Comparison of ENCODE assay signal across 28 cellular contexts in genomic region chr10:16011548-16011947, GRCh38.
DNase-seq lines count a peak whose midpoint lies in the region; ATAC-seq and TF ChIP-seq lines count a peak whose summit lies in the region.
"Had no signal": no experiment of that assay in that cellular context is flagged by ENCODE, and none has a peak within 500 bp of the region (broad histone marks: within the 10 kb centered on the region; RNA-seq: fewer than 3 reads in every experiment).

No MANE protein-coding gene starts in this region.

- H3K4me3 ChIP-seq in DND-41 (ENCODE audit: low read depth in 1 of 2, low read length in 2 of 2) = no peak overlapping the region
- no peak overlapping the region for H3K4me3 ChIP-seq in KMS-11 (IDR thresholded peaks at IDR 0.05; ENCODE audit: insufficient read depth, low read depth, low read length)
- no peak overlapping the region for H3K4me3 ChIP-seq in epithelial cell of esophagus (ENCODE audit: low read length)
- H3K4me3 ChIP-seq: BLaER1, HAP-1, SK-N-MC had no signal

- H2AFZ ChIP-seq in DND-41 (ENCODE audit: low read depth, low read length) (no peak overlapping the region), KMS-11 (ENCODE audit: low read depth) (no peak overlapping the region)

- no peak overlapping the region for H3K9ac ChIP-seq in DND-41 (ENCODE audit: low read depth, low read length)
- no peak overlapping the region for H3K9ac ChIP-seq in KMS-11
- H3K9ac ChIP-seq: BLaER1 had no signal

- H3K4me1 ChIP-seq in DND-41 (ENCODE audit: insufficient read depth, low read length) (peaks cover 36% of the 10 kb centered on the region), KMS-11 (ENCODE audit: low read depth, poor library complexity, severe bottlenecking) (peaks cover 16% of the 10 kb centered on the region)
- H3K4me1 ChIP-seq: Caco-2, HAP-1 had no signal

- H3K36me3 ChIP-seq in DND-41 (ENCODE audit: insufficient read depth, low read length) = no peaks in the 10 kb centered on the region
- no peaks in the 10 kb centered on the region for H3K36me3 ChIP-seq in KMS-11 (ENCODE audit: insufficient read depth)
- H3K36me3 ChIP-seq: BLaER1, HAP-1 had no signal

- no peak overlapping the region for H3K4me3 Mint-ChIP-seq in CD14-positive monocyte
- no peak overlapping the region for H3K4me3 Mint-ChIP-seq in CD4-positive, alpha-beta T cell
- H3K4me3 Mint-ChIP-seq: CD8-positive, alpha-beta T cell; HFFc6; IgD-negative memory B cell had no signal

- TF ChIP-seq CTCF in DND-41 (IDR thresholded peaks at IDR 0.05; ENCODE audit: borderline replicate concordance, extremely low read depth, low read length, poor library complexity, severe bottlenecking) = no peak
- TF ChIP-seq CTCF in KMS-11 (conservative IDR thresholded peaks at IDR 0.05; ENCODE audit: low read depth, low read length) = no peak
- TF ChIP-seq CTCF in epithelial cell of esophagus (IDR thresholded peaks at IDR 0.05; ENCODE audit: insufficient read depth, low read depth, low read length, missing control alignments) = no peak
- TF ChIP-seq CTCF in CD14-positive monocyte (IDR thresholded peaks at IDR 0.05) = no peak
- no peak for TF ChIP-seq CTCF in CD4-positive, alpha-beta T cell (IDR thresholded peaks at IDR 0.05)

- H3K27me3 ChIP-seq in DND-41 (ENCODE audit: insufficient read depth, low read length, poor library complexity) (no peaks in the 10 kb centered on the region), KMS-11 (ENCODE audit: insufficient read depth, low read depth) (no peaks in the 10 kb centered on the region)
- H3K27me3 ChIP-seq in CD4-positive, alpha-beta T cell (ENCODE audit: control insufficient read depth, insufficient read depth, low read length) = no peaks in the 10 kb centered on the region
- H3K27me3 ChIP-seq: BLaER1 had no signal

- H3K4me2 ChIP-seq in DND-41 (ENCODE audit: insufficient read depth, low read length) = 0 out of 2 replicates have a peak overlapping the region, but pooled peaks have one; percentile 1
- H3K4me2 ChIP-seq in KMS-11 = peak overlapping the region; percentile 30
- H3K4me2 ChIP-seq: BLaER1 had no signal

- POLR2A ChIA-PET in CD4-positive, alpha-beta T cell (lab: Charles Lee) = no interaction called here

- H3K27ac ChIP-seq in DND-41 (ENCODE audit: low read length) (no peak overlapping the region; the same call in 1 of the 2 replicates), KMS-11 (no peak overlapping the region)
- H3K27ac ChIP-seq in CD4-positive, alpha-beta T cell (ENCODE audit: low read depth, low read length) = no peak overlapping the region
- H3K27ac ChIP-seq: BLaER1, HL-60, SK-N-MC had no signal

- H3K9me3 ChIP-seq in DND-41 (ENCODE audit: insufficient read depth, low read length, severe bottlenecking) = no peaks in the 10 kb centered on the region
- H3K9me3 ChIP-seq in CD4-positive, alpha-beta T cell (ENCODE audit: control insufficient read depth, low read length) = no peaks in the 10 kb centered on the region
- H3K9me3 ChIP-seq: BLaER1, Caco-2, HAP-1 had no signal

- CTCF ChIA-PET in CD4-positive, alpha-beta T cell (lab: Charles Lee) = no interaction called here

- ATAC-seq in DND-41 (ENCODE audit: insufficient read depth, low read depth) = peak; percentile 87
- no peak for ATAC-seq in CD4-positive, alpha-beta T cell (ENCODE audit: poor library complexity)
- ATAC-seq: CD8-positive, alpha-beta T cell; Panc1 had no signal

- intact Hi-C loops in CD14-positive monocyte (cut with micrococcal nuclease) = no loop called here
- intact Hi-C loops in CD4-positive, alpha-beta T cell (cut with DNase I, micrococcal nuclease) = no loop called here

- H3K27ac Mint-ChIP-seq in CD14-positive monocyte = no peak overlapping the region
- H3K27ac Mint-ChIP-seq in CD4-positive, alpha-beta T cell = no peak overlapping the region
- H3K27ac Mint-ChIP-seq: CD8-positive, alpha-beta T cell; HFFc6 had no signal

- no peaks in the 10 kb centered on the region for H3K36me3 Mint-ChIP-seq in CD14-positive monocyte
- no peaks in the 10 kb centered on the region for H3K36me3 Mint-ChIP-seq in CD4-positive, alpha-beta T cell (ENCODE audit: low read depth)
- H3K36me3 Mint-ChIP-seq: CD8-positive, alpha-beta T cell; IgD-negative memory B cell had no signal

- no peaks in the 10 kb centered on the region for H3K27me3 Mint-ChIP-seq in CD14-positive monocyte (ENCODE audit: low read depth in 3 of 3)
- H3K27me3 Mint-ChIP-seq in CD4-positive, alpha-beta T cell = no peaks in the 10 kb centered on the region
- H3K27me3 Mint-ChIP-seq: IgD-negative memory B cell had no signal

- DNase-seq in DND-41 = peak; percentile 42
- DNase-seq in RPMI7951 (ENCODE audit: low read depth) = peak; percentile 24
- peak; percentile 1 for DNase-seq in epithelial cell of esophagus (ENCODE audit: low read depth)
- DNase-seq in iPS-NIHi11 (ENCODE audit: low spot score) = no peak
- DNase-seq in CD14-positive monocyte (ENCODE audit: low spot score) = no peak
- DNase-seq in NCI-H2171 (lab: John Stamatoyannopoulos, UW) = no peak
- DNase-seq in CD4-positive, alpha-beta T cell = no peak
- DNase-seq: Caco-2; CD8-positive, alpha-beta T cell; DMS79; GOT3; HFFc6; MM.1S; NCI-H1092; NCI-H1417 treated with DMSO at 0.1 percent for 48 hours; NCI-H1694 treated with DMSO at 0.1 percent for 48 hours; NCI-H2081; NCI-H524; NCI-H774; NK-92 treated with Interleukin-12 subunit alpha and Interleukin-12 subunit beta, amount 100 ng/mL, for 24 hours; SIG-M5 had no signal

- H4K20me1 ChIP-seq in DND-41 (ENCODE audit: insufficient read depth, low read length) (no peaks in the 10 kb centered on the region), KMS-11 (ENCODE audit: insufficient read depth) (no peaks in the 10 kb centered on the region)
- H4K20me1 ChIP-seq: BLaER1 had no signal

- H3K79me2 ChIP-seq in DND-41 (ENCODE audit: insufficient read depth, low read length) = no peaks in the 10 kb centered on the region
- H3K79me2 ChIP-seq in KMS-11 (ENCODE audit: insufficient read depth, low read depth) = no peaks in the 10 kb centered on the region

- H3K4me1 Mint-ChIP-seq in CD14-positive monocyte = no peaks in the 10 kb centered on the region
- H3K4me1 Mint-ChIP-seq in CD4-positive, alpha-beta T cell (ENCODE audit: low read depth) = no peaks in the 10 kb centered on the region

- peaks cover 0 to 10% (median 3%) of the 10 kb centered on the region in 7 donors for H3K9me3 Mint-ChIP-seq in CD14-positive monocyte
- H3K9me3 Mint-ChIP-seq in CD4-positive, alpha-beta T cell = peaks cover 2% of the 10 kb centered on the region

Comparison
In these comparisons a context has a peak if more than half of its experiments do, and no peak if none do; other contexts are left out.
1. DNase-seq: peak in DND-41 (single experiment), RPMI7951 (single experiment) and epithelial cell of esophagus (single experiment); none in iPS-NIHi11 (single experiment), CD14-positive monocyte (single experiment), NCI-H2171 (single experiment) and CD4-positive, alpha-beta T cell (0 of 10).